23 cellular contexts compared by ENCODE assay signal in the genomic region with DNA sequence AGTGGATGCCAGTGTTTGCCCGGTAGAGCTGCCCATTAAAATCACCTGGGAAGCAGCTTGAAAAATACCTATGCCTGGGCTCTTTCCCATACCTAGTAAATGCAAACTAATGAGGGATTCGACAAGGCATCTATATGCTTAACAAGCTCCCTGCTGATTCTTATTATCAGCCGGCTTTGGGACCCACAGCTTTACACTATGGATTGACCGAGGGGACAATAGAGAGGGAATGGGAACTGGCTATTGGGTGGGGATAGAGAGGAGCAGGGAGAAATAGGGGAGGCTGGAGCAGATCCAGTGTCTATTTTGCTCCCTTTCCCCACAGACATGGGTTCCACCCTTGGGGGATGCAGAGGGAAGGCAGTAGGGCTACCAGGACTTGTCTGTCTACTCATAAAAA.
DNase-seq lines count a peak whose midpoint lies in the region; ATAC-seq and TF ChIP-seq lines count a peak whose summit lies in the region.
"Had no signal": no experiment of that assay in that cellular context is flagged by ENCODE, and none has a peak within 500 bp of the region (broad histone marks: within the 10 kb centered on the region; RNA-seq: fewer than 3 reads in every experiment).

No MANE protein-coding gene starts in this region.

- H3K27me3 ChIP-seq in HUES6 (ENCODE audit: control insufficient read depth, insufficient read depth, low read length): peaks cover 18% of the 10 kb centered on the region; the same call in 1 of the 2 replicates
- peaks cover 4% of the 10 kb centered on the region; the same call in 1 of the 2 replicates for H3K27me3 ChIP-seq in iPS-20b (ENCODE audit: insufficient read depth, low read length)
- H3K27me3 ChIP-seq in breast epithelium: peaks cover 0 to 19% of the 10 kb centered on the region in 2 donors
- H3K27me3 ChIP-seq: SJCRH30 had no signal

- H3K9me3 ChIP-seq in HUES6 (ENCODE audit: control insufficient read depth, insufficient read depth, low read depth, low read length) (no peaks in the 10 kb centered on the region), iPS-20b (ENCODE audit: insufficient read depth, low read depth, low read length) (no peaks in the 10 kb centered on the region), breast epithelium (no peaks in the 10 kb centered on the region)
- H3K9me3 ChIP-seq: BLaER1, HAP-1, SJCRH30 had no signal

- DNase-seq in DMS153 (lab: John Stamatoyannopoulos, UW) (peak; percentile 79), NCI-H774 (lab: John Stamatoyannopoulos, UW) (peak; percentile 24), breast epithelium (ENCODE audit: low spot score in 2 of 2) (no peak)
- no peak for DNase-seq in central memory CD4-positive, alpha-beta T cell
- no peak for DNase-seq in activated CD4-positive, alpha-beta T cell treated with anti-CD3 and anti-CD28 coated beads, Interleukin-2, amount 50 U/mL, for 1 hour
- DNase-seq: CD4-positive, CD25-positive, alpha-beta regulatory T cell; GM23248; HFFc6; NCI-H1048; NCI-H1417 treated with DMSO at 0.1 percent for 48 hours; NCI-H187 treated with DMSO at 0.1 percent for 48 hours; NCI-H226; NCI-H524; PC-9; SJCRH30; T-helper 2 cell had no signal

- no peak for TF ChIP-seq POLR2A in breast epithelium (IDR thresholded peaks at IDR 0.05)

- intact Hi-C loops in breast epithelium (cut with DNase I; ENCODE audit: low total_unique reads): no loop called here

- no peak for ATAC-seq in HG03457 (IDR thresholded peaks at IDR 0.05; ENCODE audit: unreplicated experiment)
- ATAC-seq: Right ventricle myocardium inferior, SK-N-SH treated with all-trans-retinoic acid at 6 μM for 48 hours had no signal

- no peak for TF ChIP-seq CTCF in breast epithelium (IDR thresholded peaks at IDR 0.05)

- H3K4me3 ChIP-seq in HUES6 (ENCODE audit: low read depth, low read length) (peak overlapping the region; percentile 15; the same call in 1 of the 2 replicates), iPS-20b (ENCODE audit: low read length) (peak overlapping the region; percentile 42; the same call in 1 of the 2 replicates), breast epithelium (no peak overlapping the region)
- H3K4me3 ChIP-seq: BLaER1, GM23248, HAP-1, PC-9, SJCRH30 had no signal

- H3K9ac ChIP-seq in HUES6 (ENCODE audit: low read length) (no peak overlapping the region), iPS-20b (ENCODE audit: low read depth, low read length) (no peak overlapping the region; the same call in 1 of the 2 replicates)
- H3K9ac ChIP-seq: BLaER1, GM23248 had no signal

- H3K4me1 ChIP-seq in HUES6 (ENCODE audit: control insufficient read depth, insufficient read depth, low read length) (peaks cover 47% of the 10 kb centered on the region), iPS-20b (ENCODE audit: insufficient read depth, low read length) (peaks cover 23% of the 10 kb centered on the region; the same call in 1 of the 2 replicates), breast epithelium (no peaks in the 10 kb centered on the region)
- H3K4me1 ChIP-seq: SJCRH30 had no signal

- no peak overlapping the region for H3K27ac ChIP-seq in HUES6 (ENCODE audit: low read depth, low read length)
- no peak overlapping the region for H3K27ac ChIP-seq in iPS-20b (ENCODE audit: low read length)
- H3K27ac ChIP-seq in breast epithelium: no peak overlapping the region
- H3K27ac ChIP-seq: BLaER1, GM23248, PC-9, SJCRH30 had no signal

- H3K36me3 ChIP-seq in HUES6 (ENCODE audit: control insufficient read depth, insufficient read depth, low read length) (no peaks in the 10 kb centered on the region), iPS-20b (ENCODE audit: insufficient read depth, low read depth, low read length) (no peaks in the 10 kb centered on the region), breast epithelium (no peaks in the 10 kb centered on the region)
- H3K36me3 ChIP-seq: BLaER1, HAP-1, SJCRH30 had no signal

Comparison
In these comparisons a context has a peak if more than half of its experiments do, and no peak if none do; other contexts are left out.
1. DNase-seq: peak in DMS153 (single experiment) and NCI-H774 (single experiment); none in central memory CD4-positive, alpha-beta T cell (single experiment), activated CD4-positive, alpha-beta T cell treated with anti-CD3 and anti-CD28 coated beads, Interleukin-2, amount 50 U/mL, for 1 hour (single experiment) and breast epithelium (0 of 2).
2. H3K4me3 ChIP-seq: peak in HUES6 (single experiment) and iPS-20b (single experiment); none in breast epithelium (0 of 3).